ENCODE assay signal across 25 cellular contexts in the genomic region with DNA sequence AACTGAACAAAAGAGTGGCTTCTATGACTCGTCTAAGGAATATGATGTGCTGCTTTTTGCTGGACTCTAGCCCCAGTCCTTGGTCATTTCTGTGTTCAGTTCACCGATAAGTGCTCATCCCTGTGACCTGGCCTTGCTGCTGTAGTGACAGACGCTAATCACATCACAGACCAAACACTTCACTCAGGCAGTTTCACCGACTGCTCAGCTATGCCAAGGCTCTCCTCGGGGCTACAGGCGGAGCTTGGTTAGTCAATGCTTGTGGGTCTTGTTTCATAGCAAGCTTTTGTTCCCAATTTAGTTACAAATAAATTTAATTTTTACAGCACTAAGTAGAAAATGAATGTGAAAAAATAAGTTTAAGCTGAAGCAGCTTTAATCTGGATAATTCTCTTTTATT.
A peak's percentile ranks its signal among the peaks of the same experiment; 100 is the strongest.
DNase-seq lines count a peak whose midpoint lies in the region; TF ChIP-seq lines count a peak whose summit lies in the region.
"Had no signal": no experiment of that assay in that cellular context is flagged by ENCODE, and none has a peak within 500 bp of the region (broad histone marks: within the 10 kb centered on the region; RNA-seq: fewer than 3 reads in every experiment).

No MANE protein-coding gene starts in this region.

- no peak overlapping the region for H3K4ac ChIP-seq in trophoblast cell (ENCODE audit: low read depth, low read length)

- in situ Hi-C loops in ACHN (cut with HindIII; ENCODE audit: low pct_ligation_motif_present, low pct_unique_long_range_greater_than_20kb, low sequenced_read_pairs) = no loop called here

- no peak overlapping the region for H3K14ac ChIP-seq in trophoblast cell (ENCODE audit: low read length)

- CTCF ChIA-PET in AG04450 (lab: Charles Lee) = interaction anchor here (1.0 to 2.3 kb wide), 2 partner anchors 16 to 92 kb away, joined by 3 to 6 read pairs; no protein-coding TSS in a partner anchor

- H3K36me3 ChIP-seq in trophoblast cell (ENCODE audit: control insufficient read depth in 1 of 2, insufficient read depth in 2 of 2, low read length in 2 of 2) = no peaks in the 10 kb centered on the region
- H3K36me3 ChIP-seq: BLaER1 treated with 17β-estradiol and CSF1 and Interleukin-3, amounts not matched to agents 10 nM and 100 nM; neutrophil; prostate gland; vagina had no signal

- no peak overlapping the region for H3K4me3 ChIP-seq in AG04450 (ENCODE audit: low read depth, low read length)
- no peak overlapping the region for H3K4me3 ChIP-seq in epithelial cell of esophagus (ENCODE audit: low read length)
- no peak overlapping the region for H3K4me3 ChIP-seq in trophoblast cell (ENCODE audit: low read depth, low read length)
- H3K4me3 ChIP-seq: BLaER1 treated with 17β-estradiol and CSF1 and Interleukin-3, amounts not matched to agents 10 nM and 100 nM; prostate gland; vagina had no signal

- no CpG with 5 or more reads among the region's 6 CpGs for WGBS in trophoblast cell (ENCODE audit: extremely low coverage, insufficient coverage, insufficient read length)

- H3K79me1 ChIP-seq in trophoblast cell (ENCODE audit: low read length) = no peaks in the 10 kb centered on the region

- H3K23ac ChIP-seq in trophoblast cell (ENCODE audit: low read length) = no peak overlapping the region

- no peak overlapping the region for H2BK5ac ChIP-seq in trophoblast cell (ENCODE audit: low read depth, low read length, poor library complexity)

- H4K12ac ChIP-seq in trophoblast cell (ENCODE audit: low read depth, low read length) = no peak overlapping the region

- H3K27ac ChIP-seq in AG04450 (ENCODE audit: low read depth, low read length) (peak overlapping the region; percentile 49), trophoblast cell (ENCODE audit: low read depth, low read length) (no peak overlapping the region)
- H3K27ac ChIP-seq: neutrophil, prostate gland, vagina had no signal

- DNase-seq in AG04450 (ENCODE audit: low read depth, low spot score) (no peak), HFFc6 (no peak), epithelial cell of esophagus (ENCODE audit: low read depth) (peak; percentile 10), islet precursor cell (peak; percentile 79), ACHN (no peak), trophoblast cell (no peak), OCI-M2 (lab: John Stamatoyannopoulos, UW; ENCODE audit: unreplicated experiment) (no peak), NCI-H2196 treated with DMSO at 0.1 percent for 48 hours (lab: John Stamatoyannopoulos, UW; ENCODE audit: unreplicated experiment) (no peak)
- DNase-seq: activated CD4-positive, alpha-beta T cell treated with anti-CD3 and anti-CD28 coated beads for 4 hours; activated CD8-positive, alpha-beta memory T cell treated with anti-CD3 and anti-CD28 coated beads for 24 hours; activated effector memory CD4-positive, alpha-beta T cell treated with anti-CD3 and anti-CD28 coated beads, Interleukin-2, amount 50 U/mL, for 16 hours; COR-L47; DMS79; Karpas-422; NCI-H1436; NCI-H446 treated with DMSO at 0.1 percent for 48 hours; NCI-H82; stimulated activated CD4-positive, alpha-beta T cell treated with anti-CD3 and anti-CD28 coated beads, Interleukin-15, amount 100 ng/mL, for 24 hours; stimulated activated naive CD4-positive, alpha-beta T cell had no signal

- H2BK12ac ChIP-seq in trophoblast cell (ENCODE audit: low read length) = no peak overlapping the region

- no peak overlapping the region for H4K91ac ChIP-seq in trophoblast cell (ENCODE audit: low read depth, low read length)

- H3K27me3 ChIP-seq in AG04450 (ENCODE audit: control insufficient read depth, insufficient read depth, low read length) (no peaks in the 10 kb centered on the region), trophoblast cell (ENCODE audit: insufficient read depth, low read length) (no peaks in the 10 kb centered on the region)
- H3K27me3 ChIP-seq: BLaER1 treated with 17β-estradiol and CSF1 and Interleukin-3, amounts not matched to agents 10 nM and 100 nM; vagina had no signal

- peaks cover 6% of the 10 kb centered on the region for H3K9me3 Mint-ChIP-seq in HFFc6

- peaks cover 2% of the 10 kb centered on the region; the same call in 1 of the 2 replicates for H3K9me3 ChIP-seq in AG04450 (ENCODE audit: control insufficient read depth, insufficient read depth, low read length)
- H3K9me3 ChIP-seq in trophoblast cell (ENCODE audit: insufficient read depth, low read depth, low read length) = peaks cover 3% of the 10 kb centered on the region
- H3K9me3 ChIP-seq: neutrophil, prostate gland, vagina had no signal

- no peak overlapping the region for H3K4me2 ChIP-seq in trophoblast cell (ENCODE audit: low read length)
- H3K4me2 ChIP-seq: BLaER1 treated with 17β-estradiol and CSF1 and Interleukin-3, amounts not matched to agents 10 nM and 100 nM had no signal

- peaks cover 12% of the 10 kb centered on the region for H3K4me1 Mint-ChIP-seq in HFFc6 (ENCODE audit: low read depth)
- H3K4me1 Mint-ChIP-seq: memory B cell had no signal

- POLR2A ChIA-PET in AG04450 (lab: Yijun Ruan, JAX) = no interaction called here

- no peak overlapping the region for H3K9ac ChIP-seq in trophoblast cell (ENCODE audit: low read length)
- H3K9ac ChIP-seq: BLaER1 treated with 17β-estradiol and CSF1 and Interleukin-3, amounts not matched to agents 10 nM and 100 nM had no signal

- no peaks in the 10 kb centered on the region; the same call in 1 of the 2 replicates for H3K36me3 Mint-ChIP-seq in HFFc6 (ENCODE audit: low read depth)
- H3K36me3 Mint-ChIP-seq: brain had no signal

- no peaks in the 10 kb centered on the region for H3K27me3 Mint-ChIP-seq in HFFc6 (ENCODE audit: insufficient read depth)

- TF ChIP-seq CTCF in AG04450 (IDR thresholded peaks at IDR 0.05; ENCODE audit: low read depth, low read length) (no peak), HFFc6 (IDR thresholded peaks at IDR 0.05) (no peak), epithelial cell of esophagus (IDR thresholded peaks at IDR 0.05; ENCODE audit: insufficient read depth, low read depth, low read length, missing control alignments) (no peak)

- no peak overlapping the region for H2AFZ ChIP-seq in trophoblast cell (ENCODE audit: insufficient read depth, low read length, poor library complexity)

- no peak overlapping the region for H2AK5ac ChIP-seq in trophoblast cell (ENCODE audit: low read length)

- H2BK120ac ChIP-seq in trophoblast cell (ENCODE audit: insufficient read depth, low read length, poor library complexity) = no peak overlapping the region

- H3K27ac Mint-ChIP-seq in HFFc6 = peak overlapping the region; percentile 46; the same call in 1 of the 2 replicates
- H3K27ac Mint-ChIP-seq: brain, memory B cell had no signal

- no peaks in the 10 kb centered on the region for H3K79me2 ChIP-seq in trophoblast cell (ENCODE audit: control insufficient read depth, insufficient read depth, low read length, poor library complexity)

- peaks cover 0 to 6% of the 10 kb centered on the region in 2 experiments for H3K4me1 ChIP-seq in trophoblast cell (ENCODE audit: control insufficient read depth in 1 of 2, insufficient read depth in 2 of 2, low read length in 2 of 2)
- H3K4me1 ChIP-seq: prostate gland, vagina had no signal

- no peak overlapping the region for H4K8ac ChIP-seq in trophoblast cell (ENCODE audit: low read depth, low read length)

- no peak overlapping the region for H3K18ac ChIP-seq in trophoblast cell (ENCODE audit: low read length)

- peak overlapping the region; percentile 45; the same call in 1 of the 2 replicates for H3K4me3 Mint-ChIP-seq in HFFc6
- H3K4me3 Mint-ChIP-seq: brain, memory B cell had no signal

Comparison
In these comparisons a context has a peak if more than half of its experiments do, and no peak if none do; other contexts are left out.
1. DNase-seq: peak in epithelial cell of esophagus (single experiment) and islet precursor cell (single experiment); none in AG04450 (single experiment), HFFc6 (single experiment), ACHN (single experiment), trophoblast cell (0 of 2), OCI-M2 (single experiment) and NCI-H2196 treated with DMSO at 0.1 percent for 48 hours (single experiment).